1 cellular context compared by ENCODE assay signal in the genomic region with DNA sequence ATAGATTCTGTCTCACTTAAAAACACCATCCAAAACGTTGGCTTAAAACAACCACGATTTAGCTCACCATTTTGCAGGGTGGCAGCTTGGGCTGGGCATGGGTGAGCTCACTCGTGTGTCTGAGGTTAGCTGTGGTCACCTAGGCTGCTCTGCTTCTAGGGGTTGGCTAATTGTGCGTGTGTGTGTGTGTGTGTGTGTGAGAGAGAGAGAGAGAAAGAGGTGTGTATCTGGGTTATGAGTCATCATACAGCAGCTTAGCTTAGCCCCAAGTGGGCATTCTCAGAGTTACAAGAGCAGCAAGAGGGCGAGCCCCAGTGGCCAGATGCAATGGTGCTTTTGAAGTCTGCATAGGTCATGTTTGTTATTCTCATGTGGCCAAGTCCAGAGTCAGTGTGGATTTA.
TF ChIP-seq lines count a peak whose summit lies in the region.

No MANE protein-coding gene starts in this region.

TF ChIP-seq in HepG2, 621 proteins besides CTCF, POLR2A, EP300 and RAD21 (continued from another document and continues in another):
- TF ChIP-seq, protein P1, sequence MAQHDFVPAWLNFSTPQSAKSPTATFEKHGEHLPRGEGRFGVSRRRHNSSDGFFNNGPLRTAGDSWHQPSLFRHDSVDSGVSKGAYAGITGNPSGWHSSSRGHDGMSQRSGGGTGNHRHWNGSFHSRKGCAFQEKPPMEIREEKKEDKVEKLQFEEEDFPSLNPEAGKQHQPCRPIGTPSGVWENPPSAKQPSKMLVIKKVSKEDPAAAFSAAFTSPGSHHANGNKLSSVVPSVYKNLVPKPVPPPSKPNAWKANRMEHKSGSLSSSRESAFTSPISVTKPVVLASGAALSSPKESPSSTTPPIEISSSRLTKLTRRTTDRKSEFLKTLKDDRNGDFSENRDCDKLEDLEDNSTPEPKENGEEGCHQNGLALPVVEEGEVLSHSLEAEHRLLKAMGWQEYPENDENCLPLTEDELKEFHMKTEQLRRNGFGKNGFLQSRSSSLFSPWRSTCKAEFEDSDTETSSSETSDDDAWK (CRISPR knock-in tag; IDR thresholded peaks at IDR 0.05), result no peak
- no peak for TF ChIP-seq HNRNPK (IDR thresholded peaks at IDR 0.05; ENCODE audit: low read depth, low read length, poor library complexity, severe bottlenecking)
- TF ChIP-seq, protein P2, sequence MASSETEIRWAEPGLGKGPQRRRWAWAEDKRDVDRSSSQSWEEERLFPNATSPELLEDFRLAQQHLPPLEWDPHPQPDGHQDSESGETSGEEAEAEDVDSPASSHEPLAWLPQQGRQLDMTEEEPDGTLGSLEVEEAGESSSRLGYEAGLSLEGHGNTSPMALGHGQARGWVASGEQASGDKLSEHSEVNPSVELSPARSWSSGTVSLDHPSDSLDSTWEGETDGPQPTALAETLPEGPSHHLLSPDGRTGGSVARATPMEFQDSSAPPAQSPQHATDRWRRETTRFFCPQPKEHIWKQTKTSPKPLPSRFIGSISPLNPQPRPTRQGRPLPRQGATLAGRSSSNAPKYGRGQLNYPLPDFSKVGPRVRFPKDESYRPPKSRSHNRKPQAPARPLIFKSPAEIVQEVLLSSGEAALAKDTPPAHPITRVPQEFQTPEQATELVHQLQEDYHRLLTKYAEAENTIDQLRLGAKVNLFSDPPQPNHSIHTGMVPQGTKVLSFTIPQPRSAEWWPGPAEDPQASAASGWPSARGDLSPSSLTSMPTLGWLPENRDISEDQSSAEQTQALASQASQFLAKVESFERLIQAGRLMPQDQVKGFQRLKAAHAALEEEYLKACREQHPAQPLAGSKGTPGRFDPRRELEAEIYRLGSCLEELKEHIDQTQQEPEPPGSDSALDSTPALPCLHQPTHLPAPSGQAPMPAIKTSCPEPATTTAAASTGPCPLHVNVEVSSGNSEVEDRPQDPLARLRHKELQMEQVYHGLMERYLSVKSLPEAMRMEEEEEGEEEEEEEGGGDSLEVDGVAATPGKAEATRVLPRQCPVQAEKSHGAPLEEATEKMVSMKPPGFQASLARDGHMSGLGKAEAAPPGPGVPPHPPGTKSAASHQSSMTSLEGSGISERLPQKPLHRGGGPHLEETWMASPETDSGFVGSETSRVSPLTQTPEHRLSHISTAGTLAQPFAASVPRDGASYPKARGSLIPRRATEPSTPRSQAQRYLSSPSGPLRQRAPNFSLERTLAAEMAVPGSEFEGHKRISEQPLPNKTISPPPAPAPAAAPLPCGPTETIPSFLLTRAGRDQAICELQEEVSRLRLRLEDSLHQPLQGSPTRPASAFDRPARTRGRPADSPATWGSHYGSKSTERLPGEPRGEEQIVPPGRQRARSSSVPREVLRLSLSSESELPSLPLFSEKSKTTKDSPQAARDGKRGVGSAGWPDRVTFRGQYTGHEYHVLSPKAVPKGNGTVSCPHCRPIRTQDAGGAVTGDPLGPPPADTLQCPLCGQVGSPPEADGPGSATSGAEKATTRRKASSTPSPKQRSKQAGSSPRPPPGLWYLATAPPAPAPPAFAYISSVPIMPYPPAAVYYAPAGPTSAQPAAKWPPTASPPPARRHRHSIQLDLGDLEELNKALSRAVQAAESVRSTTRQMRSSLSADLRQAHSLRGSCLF (CRISPR knock-in tag; IDR thresholded peaks at IDR 0.05; ENCODE audit: borderline replicate concordance), result no peak
- no peak for TF ChIP-seq ZNF337 (CRISPR knock-in tag; IDR thresholded peaks at IDR 0.05; ENCODE audit: borderline replicate concordance, low read depth)
- TF ChIP-seq, protein P3, sequence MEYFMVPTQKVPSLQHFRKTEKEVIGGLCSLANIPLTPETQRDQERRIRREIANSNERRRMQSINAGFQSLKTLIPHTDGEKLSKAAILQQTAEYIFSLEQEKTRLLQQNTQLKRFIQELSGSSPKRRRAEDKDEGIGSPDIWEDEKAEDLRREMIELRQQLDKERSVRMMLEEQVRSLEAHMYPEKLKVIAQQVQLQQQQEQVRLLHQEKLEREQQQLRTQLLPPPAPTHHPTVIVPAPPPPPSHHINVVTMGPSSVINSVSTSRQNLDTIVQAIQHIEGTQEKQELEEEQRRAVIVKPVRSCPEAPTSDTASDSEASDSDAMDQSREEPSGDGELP (IDR thresholded peaks at IDR 0.05; ENCODE audit: borderline replicate concordance, low read depth), result peak; percentile 54; the same call in 1 of the 2 replicates
- TF ChIP-seq ZKSCAN8 (CRISPR knock-in tag; IDR thresholded peaks at IDR 0.05; ENCODE audit: borderline replicate concordance), result 0 out of 2 replicates have a peak, but pooled peaks have one; percentile 34
- peak; percentile 58; the same call in 1 of the 2 replicates for TF ChIP-seq TCF7 (IDR thresholded peaks at IDR 0.05; ENCODE audit: low read depth)
- TF ChIP-seq, protein P4, sequence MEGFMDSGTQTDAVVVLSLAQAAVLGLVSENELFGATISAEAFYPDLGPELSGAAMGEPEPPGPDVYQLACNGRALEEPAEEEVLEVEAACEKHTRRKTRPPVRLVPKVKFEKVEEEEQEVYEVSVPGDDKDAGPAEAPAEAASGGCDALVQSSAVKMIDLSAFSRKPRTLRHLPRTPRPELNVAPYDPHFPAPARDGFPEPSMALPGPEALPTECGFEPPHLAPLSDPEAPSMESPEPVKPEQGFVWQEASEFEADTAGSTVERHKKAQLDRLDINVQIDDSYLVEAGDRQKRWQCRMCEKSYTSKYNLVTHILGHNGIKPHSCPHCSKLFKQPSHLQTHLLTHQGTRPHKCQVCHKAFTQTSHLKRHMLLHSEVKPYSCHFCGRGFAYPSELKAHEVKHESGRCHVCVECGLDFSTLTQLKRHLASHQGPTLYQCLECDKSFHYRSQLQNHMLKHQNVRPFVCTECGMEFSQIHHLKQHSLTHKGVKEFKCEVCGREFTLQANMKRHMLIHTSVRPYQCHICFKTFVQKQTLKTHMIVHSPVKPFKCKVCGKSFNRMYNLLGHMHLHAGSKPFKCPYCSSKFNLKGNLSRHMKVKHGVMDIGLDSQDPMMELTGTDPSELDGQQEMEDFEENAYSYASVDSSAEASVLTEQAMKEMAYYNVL (CRISPR knock-in tag; IDR thresholded peaks at IDR 0.05; ENCODE audit: borderline replicate concordance), result peak; percentile 42; the same call in 1 of the 2 replicates
- TF ChIP-seq SMARCE1 (IDR thresholded peaks at IDR 0.05; ENCODE audit: borderline replicate concordance), result no peak
- no peak for TF ChIP-seq ZNF567 (CRISPR knock-in tag; IDR thresholded peaks at IDR 0.05; ENCODE audit: borderline replicate concordance)
- 0 out of 4 replicates have a peak, but pooled peaks of 1 of the 2 experiments have one; percentile 50 for TF ChIP-seq KLF16 (CRISPR knock-in tag; IDR thresholded peaks at IDR 0.05)
- TF ChIP-seq ZNF660 (CRISPR knock-in tag; IDR thresholded peaks at IDR 0.05; ENCODE audit: borderline replicate concordance, low read depth), result no peak
- no peak for TF ChIP-seq PLRG1 (conservative IDR thresholded peaks at IDR 0.05)
- no peak for TF ChIP-seq ZBTB20 (CRISPR knock-in tag; IDR thresholded peaks at IDR 0.05; ENCODE audit: borderline replicate concordance, low read depth)
- TF ChIP-seq, protein P5, sequence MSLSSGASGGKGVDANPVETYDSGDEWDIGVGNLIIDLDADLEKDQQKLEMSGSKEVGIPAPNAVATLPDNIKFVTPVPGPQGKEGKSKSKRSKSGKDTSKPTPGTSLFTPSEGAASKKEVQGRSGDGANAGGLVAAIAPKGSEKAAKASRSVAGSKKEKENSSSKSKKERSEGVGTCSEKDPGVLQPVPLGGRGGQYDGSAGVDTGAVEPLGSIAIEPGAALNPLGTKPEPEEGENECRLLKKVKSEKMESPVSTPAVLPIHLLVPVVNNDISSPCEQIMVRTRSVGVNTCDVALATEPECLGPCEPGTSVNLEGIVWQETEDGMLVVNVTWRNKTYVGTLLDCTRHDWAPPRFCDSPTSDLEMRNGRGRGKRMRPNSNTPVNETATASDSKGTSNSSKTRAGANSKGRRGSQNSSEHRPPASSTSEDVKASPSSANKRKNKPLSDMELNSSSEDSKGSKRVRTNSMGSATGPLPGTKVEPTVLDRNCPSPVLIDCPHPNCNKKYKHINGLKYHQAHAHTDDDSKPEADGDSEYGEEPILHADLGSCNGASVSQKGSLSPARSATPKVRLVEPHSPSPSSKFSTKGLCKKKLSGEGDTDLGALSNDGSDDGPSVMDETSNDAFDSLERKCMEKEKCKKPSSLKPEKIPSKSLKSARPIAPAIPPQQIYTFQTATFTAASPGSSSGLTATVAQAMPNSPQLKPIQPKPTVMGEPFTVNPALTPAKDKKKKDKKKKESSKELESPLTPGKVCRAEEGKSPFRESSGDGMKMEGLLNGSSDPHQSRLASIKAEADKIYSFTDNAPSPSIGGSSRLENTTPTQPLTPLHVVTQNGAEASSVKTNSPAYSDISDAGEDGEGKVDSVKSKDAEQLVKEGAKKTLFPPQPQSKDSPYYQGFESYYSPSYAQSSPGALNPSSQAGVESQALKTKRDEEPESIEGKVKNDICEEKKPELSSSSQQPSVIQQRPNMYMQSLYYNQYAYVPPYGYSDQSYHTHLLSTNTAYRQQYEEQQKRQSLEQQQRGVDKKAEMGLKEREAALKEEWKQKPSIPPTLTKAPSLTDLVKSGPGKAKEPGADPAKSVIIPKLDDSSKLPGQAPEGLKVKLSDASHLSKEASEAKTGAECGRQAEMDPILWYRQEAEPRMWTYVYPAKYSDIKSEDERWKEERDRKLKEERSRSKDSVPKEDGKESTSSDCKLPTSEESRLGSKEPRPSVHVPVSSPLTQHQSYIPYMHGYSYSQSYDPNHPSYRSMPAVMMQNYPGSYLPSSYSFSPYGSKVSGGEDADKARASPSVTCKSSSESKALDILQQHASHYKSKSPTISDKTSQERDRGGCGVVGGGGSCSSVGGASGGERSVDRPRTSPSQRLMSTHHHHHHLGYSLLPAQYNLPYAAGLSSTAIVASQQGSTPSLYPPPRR (CRISPR knock-in tag; IDR thresholded peaks at IDR 0.05; ENCODE audit: borderline replicate concordance), result peak; percentile 51; the same call in 1 of the 2 replicates
- TF ChIP-seq, protein P6, sequence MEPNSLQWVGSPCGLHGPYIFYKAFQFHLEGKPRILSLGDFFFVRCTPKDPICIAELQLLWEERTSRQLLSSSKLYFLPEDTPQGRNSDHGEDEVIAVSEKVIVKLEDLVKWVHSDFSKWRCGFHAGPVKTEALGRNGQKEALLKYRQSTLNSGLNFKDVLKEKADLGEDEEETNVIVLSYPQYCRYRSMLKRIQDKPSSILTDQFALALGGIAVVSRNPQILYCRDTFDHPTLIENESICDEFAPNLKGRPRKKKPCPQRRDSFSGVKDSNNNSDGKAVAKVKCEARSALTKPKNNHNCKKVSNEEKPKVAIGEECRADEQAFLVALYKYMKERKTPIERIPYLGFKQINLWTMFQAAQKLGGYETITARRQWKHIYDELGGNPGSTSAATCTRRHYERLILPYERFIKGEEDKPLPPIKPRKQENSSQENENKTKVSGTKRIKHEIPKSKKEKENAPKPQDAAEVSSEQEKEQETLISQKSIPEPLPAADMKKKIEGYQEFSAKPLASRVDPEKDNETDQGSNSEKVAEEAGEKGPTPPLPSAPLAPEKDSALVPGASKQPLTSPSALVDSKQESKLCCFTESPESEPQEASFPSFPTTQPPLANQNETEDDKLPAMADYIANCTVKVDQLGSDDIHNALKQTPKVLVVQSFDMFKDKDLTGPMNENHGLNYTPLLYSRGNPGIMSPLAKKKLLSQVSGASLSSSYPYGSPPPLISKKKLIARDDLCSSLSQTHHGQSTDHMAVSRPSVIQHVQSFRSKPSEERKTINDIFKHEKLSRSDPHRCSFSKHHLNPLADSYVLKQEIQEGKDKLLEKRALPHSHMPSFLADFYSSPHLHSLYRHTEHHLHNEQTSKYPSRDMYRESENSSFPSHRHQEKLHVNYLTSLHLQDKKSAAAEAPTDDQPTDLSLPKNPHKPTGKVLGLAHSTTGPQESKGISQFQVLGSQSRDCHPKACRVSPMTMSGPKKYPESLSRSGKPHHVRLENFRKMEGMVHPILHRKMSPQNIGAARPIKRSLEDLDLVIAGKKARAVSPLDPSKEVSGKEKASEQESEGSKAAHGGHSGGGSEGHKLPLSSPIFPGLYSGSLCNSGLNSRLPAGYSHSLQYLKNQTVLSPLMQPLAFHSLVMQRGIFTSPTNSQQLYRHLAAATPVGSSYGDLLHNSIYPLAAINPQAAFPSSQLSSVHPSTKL (CRISPR knock-in tag; IDR thresholded peaks at IDR 0.05), result peak; percentile 68
- no peak for TF ChIP-seq MTF1 (CRISPR knock-in tag; IDR thresholded peaks at IDR 0.05)
- peak; percentile 23 for TF ChIP-seq YY1 (IDR thresholded peaks at IDR 0.05; ENCODE audit: insufficient read depth, insufficient replicate concordance, low read depth, low read length)
- TF ChIP-seq NR2F6 (IDR thresholded peaks at IDR 0.05), result peak; percentile 74
- TF ChIP-seq NR2F6 (CRISPR knock-in tag; IDR thresholded peaks at IDR 0.05), result peak; percentile 78
- no peak for TF ChIP-seq AGO2 (optimal IDR thresholded peaks at IDR 0.05; ENCODE audit: low read depth, low read length)
- no peak for TF ChIP-seq ISL2 (CRISPR knock-in tag; IDR thresholded peaks at IDR 0.05)
- TF ChIP-seq ZNF484 (CRISPR knock-in tag; IDR thresholded peaks at IDR 0.05; ENCODE audit: borderline replicate concordance, low read depth), result no peak
- no peak for TF ChIP-seq HOXD1 (CRISPR knock-in tag; IDR thresholded peaks at IDR 0.05)
- no peak for TF ChIP-seq YEATS4 (CRISPR knock-in tag; IDR thresholded peaks at IDR 0.05; ENCODE audit: borderline replicate concordance)
- no peak for TF ChIP-seq TAF15 (IDR thresholded peaks at IDR 0.05; ENCODE audit: low read depth, low read length, poor library complexity, severe bottlenecking)
- TF ChIP-seq RXRB (CRISPR knock-in tag; IDR thresholded peaks at IDR 0.05; ENCODE audit: borderline replicate concordance), result peak; percentile 79
- TF ChIP-seq ZNF709 (CRISPR knock-in tag; IDR thresholded peaks at IDR 0.05), result no peak
- no peak for TF ChIP-seq ZNF260 (CRISPR knock-in tag; IDR thresholded peaks at IDR 0.05; ENCODE audit: borderline replicate concordance, low read depth)
- TF ChIP-seq KDM2A (CRISPR knock-in tag; IDR thresholded peaks at IDR 0.05; ENCODE audit: borderline replicate concordance, low read depth), result peak; percentile 36; the same call in 1 of the 2 replicates
- TF ChIP-seq POGZ (CRISPR knock-in tag; IDR thresholded peaks at IDR 0.05), result peak; percentile 66; the same call in 1 of the 2 replicates
- TF ChIP-seq FIP1L1 (IDR thresholded peaks at IDR 0.05; ENCODE audit: borderline replicate concordance, insufficient read depth, low read depth, low read length), result no peak
- TF ChIP-seq, protein P7, sequence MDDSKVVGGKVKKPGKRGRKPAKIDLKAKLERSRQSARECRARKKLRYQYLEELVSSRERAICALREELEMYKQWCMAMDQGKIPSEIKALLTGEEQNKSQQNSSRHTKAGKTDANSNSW (CRISPR knock-in tag; IDR thresholded peaks at IDR 0.05; ENCODE audit: borderline replicate concordance), result no peak
- TF ChIP-seq, protein P8, sequence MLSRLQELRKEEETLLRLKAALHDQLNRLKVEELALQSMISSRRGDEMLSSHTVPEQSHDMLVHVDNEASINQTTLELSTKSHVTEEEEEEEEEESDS (CRISPR knock-in tag; IDR thresholded peaks at IDR 0.05; ENCODE audit: borderline replicate concordance), result no peak
- peak; percentile 67; the same call in 1 of the 2 replicates for TF ChIP-seq ZNF644 (CRISPR knock-in tag; IDR thresholded peaks at IDR 0.05; ENCODE audit: low read depth)
- no peak for TF ChIP-seq RBM39 (IDR thresholded peaks at IDR 0.05; ENCODE audit: low read depth, low read length, poor library complexity, severe bottlenecking)
- no peak for TF ChIP-seq ZNF180 (CRISPR knock-in tag; IDR thresholded peaks at IDR 0.05; ENCODE audit: borderline replicate concordance, low read depth)
- TF ChIP-seq, protein P9, sequence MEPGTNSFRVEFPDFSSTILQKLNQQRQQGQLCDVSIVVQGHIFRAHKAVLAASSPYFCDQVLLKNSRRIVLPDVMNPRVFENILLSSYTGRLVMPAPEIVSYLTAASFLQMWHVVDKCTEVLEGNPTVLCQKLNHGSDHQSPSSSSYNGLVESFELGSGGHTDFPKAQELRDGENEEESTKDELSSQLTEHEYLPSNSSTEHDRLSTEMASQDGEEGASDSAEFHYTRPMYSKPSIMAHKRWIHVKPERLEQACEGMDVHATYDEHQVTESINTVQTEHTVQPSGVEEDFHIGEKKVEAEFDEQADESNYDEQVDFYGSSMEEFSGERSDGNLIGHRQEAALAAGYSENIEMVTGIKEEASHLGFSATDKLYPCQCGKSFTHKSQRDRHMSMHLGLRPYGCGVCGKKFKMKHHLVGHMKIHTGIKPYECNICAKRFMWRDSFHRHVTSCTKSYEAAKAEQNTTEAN (CRISPR knock-in tag; conservative IDR thresholded peaks at IDR 0.05), result peak; percentile 97
- TF ChIP-seq ZBTB42 (CRISPR knock-in tag; IDR thresholded peaks at IDR 0.05), result no peak
